ENCODE assay signal across 2 cellular contexts in the genomic region with DNA sequence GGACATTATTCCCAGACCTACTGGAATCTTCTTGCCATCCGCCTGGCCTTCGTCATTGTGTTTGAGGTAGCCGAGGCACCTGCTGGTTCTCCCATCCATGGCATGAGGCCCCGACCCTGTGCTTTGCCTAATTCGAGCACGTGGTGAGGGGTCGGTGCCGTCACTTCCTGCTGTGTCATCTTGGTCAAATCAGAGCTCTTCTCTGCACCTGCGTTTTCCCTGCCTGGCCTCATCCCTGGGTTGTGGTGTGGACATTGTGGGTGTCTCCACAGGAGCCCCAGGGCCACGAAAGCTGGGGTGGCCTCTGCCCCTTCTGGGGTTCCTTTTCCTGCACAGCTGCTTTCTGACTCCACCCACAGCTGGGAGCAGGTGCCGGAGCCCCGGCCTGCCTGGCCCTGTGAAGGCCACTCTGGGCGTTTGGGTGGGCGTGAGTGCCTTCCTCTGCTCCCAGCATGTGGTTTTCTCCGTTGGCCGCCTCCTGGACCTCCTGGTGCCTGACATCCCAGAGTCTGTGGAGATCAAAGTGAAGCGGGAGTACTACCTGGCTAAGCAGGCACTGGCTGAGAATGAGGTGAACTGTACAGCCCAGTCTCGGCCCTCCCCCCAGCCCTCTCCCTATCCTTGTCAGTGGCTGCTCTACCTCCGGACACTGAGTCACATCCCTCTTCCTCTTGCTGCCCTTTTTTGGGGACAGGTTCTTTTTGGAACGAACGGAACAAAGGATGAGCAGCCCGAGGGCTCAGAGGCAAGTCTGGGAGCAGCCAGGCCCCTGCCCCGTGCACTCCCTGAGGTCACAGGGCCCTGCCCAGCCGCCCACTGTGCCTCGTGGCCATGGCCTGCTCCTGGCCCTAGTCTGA.
A peak's percentile ranks its signal among the peaks of the same experiment; 100 is the strongest.
TF ChIP-seq lines count a peak whose summit lies in the region.

No MANE protein-coding gene starts in this region.

TF ChIP-seq in HEK293, 187 proteins besides CTCF, POLR2A, EP300 and RAD21 (continued from another document):
- TF ChIP-seq, protein P1, sequence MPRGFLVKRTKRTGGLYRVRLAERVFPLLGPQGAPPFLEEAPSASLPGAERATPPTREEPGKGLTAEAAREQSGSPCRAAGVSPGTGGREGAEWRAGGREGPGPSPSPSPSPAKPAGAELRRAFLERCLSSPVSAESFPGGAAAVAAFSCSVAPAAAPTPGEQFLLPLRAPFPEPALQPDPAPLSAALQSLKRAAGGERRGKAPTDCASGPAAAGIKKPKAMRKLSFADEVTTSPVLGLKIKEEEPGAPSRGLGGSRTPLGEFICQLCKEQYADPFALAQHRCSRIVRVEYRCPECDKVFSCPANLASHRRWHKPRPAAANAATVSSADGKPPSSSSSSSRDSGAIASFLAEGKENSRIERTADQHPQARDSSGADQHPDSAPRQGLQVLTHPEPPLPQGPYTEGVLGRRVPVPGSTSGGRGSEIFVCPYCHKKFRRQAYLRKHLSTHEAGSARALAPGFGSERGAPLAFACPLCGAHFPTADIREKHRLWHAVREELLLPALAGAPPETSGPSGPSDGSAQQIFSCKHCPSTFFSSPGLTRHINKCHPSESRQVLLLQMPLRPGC (tag by site-specific recombination; IDR thresholded peaks at IDR 0.05), result no peak
- peak; percentile 46; the same call in 1 of the 2 replicates for TF ChIP-seq GLIS1 (tag by site-specific recombination; IDR thresholded peaks at IDR 0.05)
- TF ChIP-seq ZNF23 (tag by site-specific recombination; IDR thresholded peaks at IDR 0.05; ENCODE audit: borderline replicate concordance), result no peak
- peak; percentile 74; the same call in 1 of the 2 replicates for TF ChIP-seq EGR2 (tag by site-specific recombination; IDR thresholded peaks at IDR 0.05; ENCODE audit: low read depth)
- TF ChIP-seq, protein P2, sequence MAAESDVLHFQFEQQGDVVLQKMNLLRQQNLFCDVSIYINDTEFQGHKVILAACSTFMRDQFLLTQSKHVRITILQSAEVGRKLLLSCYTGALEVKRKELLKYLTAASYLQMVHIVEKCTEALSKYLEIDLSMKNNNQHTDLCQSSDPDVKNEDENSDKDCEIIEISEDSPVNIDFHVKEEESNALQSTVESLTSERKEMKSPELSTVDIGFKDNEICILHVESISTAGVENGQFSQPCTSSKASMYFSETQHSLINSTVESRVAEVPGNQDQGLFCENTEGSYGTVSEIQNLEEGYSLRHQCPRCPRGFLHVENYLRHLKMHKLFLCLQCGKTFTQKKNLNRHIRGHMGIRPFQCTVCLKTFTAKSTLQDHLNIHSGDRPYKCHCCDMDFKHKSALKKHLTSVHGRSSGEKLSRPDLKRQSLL (tag by site-specific recombination; IDR thresholded peaks at IDR 0.05), result no peak
- TF ChIP-seq ZNF621 (tag by site-specific recombination; IDR thresholded peaks at IDR 0.05), result no peak
- TF ChIP-seq ZFHX2 (tag by site-specific recombination; conservative IDR thresholded peaks at IDR 0.05), result peak; percentile 71; the same call in 1 of the 2 replicates
- TF ChIP-seq, protein P3, sequence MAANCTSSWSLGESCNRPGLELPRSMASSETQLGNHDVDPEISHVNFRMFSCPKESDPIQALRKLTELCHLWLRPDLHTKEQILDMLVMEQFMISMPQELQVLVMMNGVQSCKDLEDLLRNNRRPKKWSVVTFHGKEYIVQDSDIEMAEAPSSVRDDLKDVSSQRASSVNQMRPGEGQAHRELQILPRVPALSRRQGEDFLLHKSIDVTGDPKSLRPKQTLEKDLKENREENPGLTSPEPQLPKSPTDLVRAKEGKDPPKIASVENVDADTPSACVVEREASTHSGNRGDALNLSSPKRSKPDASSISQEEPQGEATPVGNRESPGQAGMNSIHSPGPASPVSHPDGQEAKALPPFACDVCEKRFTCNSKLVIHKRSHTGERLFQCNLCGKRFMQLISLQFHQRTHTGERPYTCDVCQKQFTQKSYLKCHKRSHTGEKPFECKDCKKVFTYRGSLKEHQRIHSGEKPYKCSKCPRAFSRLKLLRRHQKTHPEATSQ (tag by site-specific recombination; IDR thresholded peaks at IDR 0.05), result no peak
- TF ChIP-seq ZNF473 (tag by site-specific recombination; IDR thresholded peaks at IDR 0.05), result no peak
- TF ChIP-seq ZSCAN16 (tag by site-specific recombination; IDR thresholded peaks at IDR 0.05), result no peak
- no peak for TF ChIP-seq ZFP3 (tag by site-specific recombination; IDR thresholded peaks at IDR 0.05; ENCODE audit: low read depth)
- no peak for TF ChIP-seq ZNF670 (tag by site-specific recombination; IDR thresholded peaks at IDR 0.05; ENCODE audit: low read depth)
- TF ChIP-seq ZNF660 (tag by site-specific recombination; IDR thresholded peaks at IDR 0.05), result no peak
- no peak for TF ChIP-seq ZBTB8A (tag by site-specific recombination; IDR thresholded peaks at IDR 0.05)
- no peak for TF ChIP-seq ZNF202 (tag by site-specific recombination; IDR thresholded peaks at IDR 0.05; ENCODE audit: borderline replicate concordance)
TF ChIP-seq in HEK293: peak in this region for 3.

TF ChIP-seq in SK-N-SH, 30 proteins besides CTCF, POLR2A, EP300 and RAD21 (continued from another document):
- TF ChIP-seq, protein P4, sequence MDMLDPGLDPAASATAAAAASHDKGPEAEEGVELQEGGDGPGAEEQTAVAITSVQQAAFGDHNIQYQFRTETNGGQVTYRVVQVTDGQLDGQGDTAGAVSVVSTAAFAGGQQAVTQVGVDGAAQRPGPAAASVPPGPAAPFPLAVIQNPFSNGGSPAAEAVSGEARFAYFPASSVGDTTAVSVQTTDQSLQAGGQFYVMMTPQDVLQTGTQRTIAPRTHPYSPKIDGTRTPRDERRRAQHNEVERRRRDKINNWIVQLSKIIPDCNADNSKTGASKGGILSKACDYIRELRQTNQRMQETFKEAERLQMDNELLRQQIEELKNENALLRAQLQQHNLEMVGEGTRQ (IDR thresholded peaks at IDR 0.05; ENCODE audit: borderline replicate concordance, low read depth, low read length), result no peak
- TF ChIP-seq MEF2A (IDR thresholded peaks at IDR 0.05; ENCODE audit: borderline replicate concordance, low read depth) (no peak), EZH2phosphoT487 (IDR thresholded peaks at IDR 0.05; ENCODE audit: borderline replicate concordance, low read depth) (no peak), ZBTB33 (IDR thresholded peaks at IDR 0.05; ENCODE audit: borderline replicate concordance, low read depth) (no peak), RFX5 (IDR thresholded peaks at IDR 0.05; ENCODE audit: low read length) (no peak), REST (IDR thresholded peaks at IDR 0.05; ENCODE audit: low read depth, low read length) (no peak), MXI1 (IDR thresholded peaks at IDR 0.05; ENCODE audit: low read depth, low read length) (no peak), FOXM1 (IDR thresholded peaks at IDR 0.05; ENCODE audit: low read depth) (no peak), RXRA (IDR thresholded peaks at IDR 0.05; ENCODE audit: borderline replicate concordance, low read depth) (no peak), TAF1 (IDR thresholded peaks at IDR 0.05; ENCODE audit: borderline replicate concordance, low read depth, low read length) (no peak), TEAD4 (IDR thresholded peaks at IDR 0.05; ENCODE audit: borderline replicate concordance, insufficient read depth) (no peak), SIN3A (IDR thresholded peaks at IDR 0.05; ENCODE audit: borderline replicate concordance, low read depth, low read length) (no peak), TCF12 (IDR thresholded peaks at IDR 0.05) (no peak), RCOR1 (IDR thresholded peaks at IDR 0.05; ENCODE audit: low read length) (no peak)
- TF ChIP-seq, protein P5, sequence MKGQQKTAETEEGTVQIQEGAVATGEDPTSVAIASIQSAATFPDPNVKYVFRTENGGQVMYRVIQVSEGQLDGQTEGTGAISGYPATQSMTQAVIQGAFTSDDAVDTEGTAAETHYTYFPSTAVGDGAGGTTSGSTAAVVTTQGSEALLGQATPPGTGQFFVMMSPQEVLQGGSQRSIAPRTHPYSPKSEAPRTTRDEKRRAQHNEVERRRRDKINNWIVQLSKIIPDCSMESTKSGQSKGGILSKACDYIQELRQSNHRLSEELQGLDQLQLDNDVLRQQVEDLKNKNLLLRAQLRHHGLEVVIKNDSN (IDR thresholded peaks at IDR 0.05; ENCODE audit: borderline replicate concordance, low read depth), result no peak
